Comparison of ENCODE assay signal across 10 cellular contexts in the genomic region with DNA sequence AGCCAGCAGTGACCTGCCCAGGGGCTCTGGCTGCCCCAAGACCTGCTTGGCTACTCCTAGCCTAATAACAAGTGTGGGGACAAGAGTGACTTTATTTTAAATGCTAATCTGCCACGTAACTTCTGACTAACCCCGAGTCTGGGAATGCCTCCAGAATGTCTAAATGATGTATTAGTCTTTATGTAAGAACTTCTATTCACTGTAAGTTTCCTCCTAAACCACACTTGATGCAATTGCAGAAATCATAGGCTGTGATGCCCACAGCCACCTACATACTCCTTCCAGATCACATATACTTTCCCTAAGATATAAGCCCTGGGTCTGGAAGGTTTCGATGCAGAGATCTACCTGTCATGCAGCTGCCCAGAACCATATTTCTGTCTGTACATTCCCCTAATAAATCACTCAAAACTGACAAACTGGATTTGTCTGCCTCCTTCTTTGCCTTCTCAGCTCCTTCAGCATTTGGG. TPM values are rescaled to one million over a fixed set of nuclear protein-coding genes. Genes with fewer than 3 reads are reported as not detected.
DNase-seq lines count a peak whose midpoint lies in the region; ATAC-seq and TF ChIP-seq lines count a peak whose summit lies in the region.
"Had no signal": no experiment of that assay in that cellular context is flagged by ENCODE, and none has a peak within 500 bp of the region (broad histone marks: within the 10 kb centered on the region; RNA-seq: fewer than 3 reads in every experiment).

No MANE protein-coding gene starts in this region.

- RAD21 ChIA-PET in HCT116 (lab: Charles Lee; ENCODE audit: low non-redundant PET in 1 of 2, low total read pairs in 2 of 2, uncharacterized antibody in 2 of 2, unreplicated experiment in 2 of 2), result no interaction called here

- H3K36me3 ChIP-seq in HCT116 (ENCODE audit: control insufficient read depth in 1 of 2, insufficient read depth in 2 of 2, low read length in 2 of 2) (no peaks in the 10 kb centered on the region), ascending aorta (no peaks in the 10 kb centered on the region), thoracic aorta (no peaks in the 10 kb centered on the region)
- H3K36me3 ChIP-seq: upper lobe of right lung had no signal

- CTCF ChIA-PET in HCT116 (lab: Charles Lee), result no interaction called here

- no peak overlapping the region for H2AFZ ChIP-seq in HCT116 (ENCODE audit: low read depth, low read length, poor library complexity, severe bottlenecking)

- H3K9ac ChIP-seq in HCT116 (ENCODE audit: low read length), result no peak overlapping the region

- H4K20me1 ChIP-seq in HCT116 (ENCODE audit: insufficient read depth), result no peaks in the 10 kb centered on the region

- TF ChIP-seq CTCF in HCT116 (IDR thresholded peaks at IDR 0.05 in 2 of 3, conservative IDR thresholded peaks at IDR 0.05 in 1 of 3; ENCODE audit: borderline replicate concordance in 1 of 3, insufficient read depth in 1 of 3, low read depth in 2 of 3, low read length in 2 of 3) (no peak), ascending aorta (IDR thresholded peaks at IDR 0.05) (no peak), thoracic aorta (IDR thresholded peaks at IDR 0.05) (no peak)

- TF ChIP-seq RAD21 in HCT116 (IDR thresholded peaks at IDR 0.05; ENCODE audit: low read depth), result no peak

- ATAC-seq in HCT116 (peak; percentile 44; the same call in 1 of the 2 replicates), thoracic aorta (ENCODE audit: insufficient number of reproducible peaks, low FRiP score, low read depth) (no peak), left lobe of liver (no peak)
- ATAC-seq: upper lobe of right lung had no signal

- intact Hi-C loops in HCT116 (cut with micrococcal nuclease) (no loop called here), ascending aorta (cut with DNase I) (no loop called here)

- peak overlapping the region; percentile 44 for H3K4me2 ChIP-seq in HCT116 (ENCODE audit: low read length)

- H3K9me2 ChIP-seq in HCT116 (ENCODE audit: insufficient read depth), result no peaks in the 10 kb centered on the region

- H3K27me3 ChIP-seq in HCT116 (ENCODE audit: insufficient read depth, low read length) (no peaks in the 10 kb centered on the region), ascending aorta (no peaks in the 10 kb centered on the region), thoracic aorta (replicated peaks; ENCODE audit: insufficient read depth) (no peaks in the 10 kb centered on the region)
- H3K27me3 ChIP-seq: upper lobe of right lung had no signal

- POLR2A ChIA-PET in HCT116 (lab: Charles Lee), result interaction anchor here (1.1 kb wide), 1 partner anchor 174 kb away, joined by 3 read pairs; a partner anchor contains a TSS

- BruUV-seq in HCT116 (replicated peaks; lab: Mats Ljungman, UMichigan), result no TSS peak

- TF ChIP-seq POLR2A in HCT116 (IDR thresholded peaks at IDR 0.05; ENCODE audit: borderline replicate concordance, extremely low read depth, insufficient read depth, insufficient read length), result no peak

- H3K9me3 ChIP-seq in HCT116 (ENCODE audit: control insufficient read depth in 1 of 2, insufficient read depth in 1 of 2, low read depth in 1 of 2, low read length in 2 of 2) (no peaks in the 10 kb centered on the region), ascending aorta (no peaks in the 10 kb centered on the region), thoracic aorta (no peaks in the 10 kb centered on the region)
- H3K9me3 ChIP-seq: upper lobe of right lung had no signal

- peak; percentile 28 for DNase-seq in HCT116 (ENCODE audit: low read depth, low spot score)
- peak in 1 of 2 donors; percentile 84 for DNase-seq in ascending aorta (ENCODE audit: low spot score in 2 of 2)
- peak; percentile 47 for DNase-seq in hepatic stellate cell (ENCODE audit: low spot score)
- DNase-seq in thoracic aorta (ENCODE audit: low spot score), result peak; percentile 22
- DNase-seq in inferior parietal cortex (ENCODE audit: extremely low spot score), result no peak
- DNase-seq in UCSD-AML1 (lab: John Stamatoyannopoulos, UW; ENCODE audit: unreplicated experiment), result no peak
- DNase-seq in left lobe of liver (ENCODE audit: low spot score), result no peak
- DNase-seq: GOT3, NCI-H1436 treated with DMSO at 0.1 percent for 48 hours, upper lobe of right lung had no signal

- peaks cover 15 to 31% of the 10 kb centered on the region in 2 experiments for H3K4me1 ChIP-seq in HCT116 (ENCODE audit: control insufficient read depth in 1 of 2, insufficient read depth in 2 of 2, low read length in 2 of 2)
- peaks cover 0 to 19% of the 10 kb centered on the region in 2 donors for H3K4me1 ChIP-seq in ascending aorta
- peaks cover 18 to 37% of the 10 kb centered on the region in 2 donors for H3K4me1 ChIP-seq in thoracic aorta (ENCODE audit: control insufficient read depth in 1 of 2, low read depth in 2 of 2)

- no peak overlapping the region for H3K27ac ChIP-seq in HCT116 (ENCODE audit: low read depth, low read length)
- H3K27ac ChIP-seq in ascending aorta, result peak overlapping the region; percentile 36 to 73
- H3K27ac ChIP-seq in thoracic aorta, result peak overlapping the region; percentile 58 to 63
- H3K27ac ChIP-seq: upper lobe of right lung had no signal

- peaks cover 8% of the 10 kb centered on the region; the same call in 1 of the 2 replicates for H3K79me2 ChIP-seq in HCT116 (ENCODE audit: insufficient read depth, low read length)

- H3K4me3 ChIP-seq in HCT116 (replicated peaks in 1 of 2; ENCODE audit: low read depth in 1 of 2, low read length in 2 of 2) (no peak overlapping the region), ascending aorta (no peak overlapping the region), thoracic aorta (no peak overlapping the region)
- H3K4me3 ChIP-seq: upper lobe of right lung had no signal

TF ChIP-seq in HCT116, 20 proteins besides CTCF, POLR2A, EP300 and RAD21:
- TF ChIP-seq JUND (IDR thresholded peaks at IDR 0.05) (peak; percentile 48; the same call in 1 of the 2 replicates), CEBPB (IDR thresholded peaks at IDR 0.05; ENCODE audit: low read depth) (no peak; the same call in 1 of the 2 replicates), FOSL1 (IDR thresholded peaks at IDR 0.05; ENCODE audit: low read depth) (no peak; the same call in 1 of the 2 replicates), ELF1 (IDR thresholded peaks at IDR 0.05; ENCODE audit: borderline replicate concordance, low read depth) (no peak), SP1 (IDR thresholded peaks at IDR 0.05; ENCODE audit: low read depth) (peak; percentile 34; the same call in 1 of the 2 replicates), EZH2phosphoT487 (IDR thresholded peaks at IDR 0.05; ENCODE audit: borderline replicate concordance) (no peak), CBX3 (IDR thresholded peaks at IDR 0.05; ENCODE audit: low read depth) (no peak; the same call in 1 of the 2 replicates), EZH2 (IDR thresholded peaks at IDR 0.05) (no peak), ZFX (IDR thresholded peaks at IDR 0.05) (no peak), TCF7L2 (IDR thresholded peaks at IDR 0.05; ENCODE audit: borderline replicate concordance, extremely low read depth, insufficient read depth, insufficient read length) (no peak), SRF (IDR thresholded peaks at IDR 0.05; ENCODE audit: low read depth) (no peak), ZNF274 (IDR thresholded peaks at IDR 0.05; ENCODE audit: low read depth, low read length) (no peak), POLR2AphosphoS5 (IDR thresholded peaks at IDR 0.05; ENCODE audit: low read depth, low read length) (no peak)
- TF ChIP-seq, protein P1, sequence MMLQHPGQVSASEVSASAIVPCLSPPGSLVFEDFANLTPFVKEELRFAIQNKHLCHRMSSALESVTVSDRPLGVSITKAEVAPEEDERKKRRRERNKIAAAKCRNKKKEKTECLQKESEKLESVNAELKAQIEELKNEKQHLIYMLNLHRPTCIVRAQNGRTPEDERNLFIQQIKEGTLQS (IDR thresholded peaks at IDR 0.05), result no peak
- TF ChIP-seq, protein P2, sequence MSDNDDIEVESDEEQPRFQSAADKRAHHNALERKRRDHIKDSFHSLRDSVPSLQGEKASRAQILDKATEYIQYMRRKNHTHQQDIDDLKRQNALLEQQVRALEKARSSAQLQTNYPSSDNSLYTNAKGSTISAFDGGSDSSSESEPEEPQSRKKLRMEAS (IDR thresholded peaks at IDR 0.05), result no peak
- TF ChIP-seq, protein P3, sequence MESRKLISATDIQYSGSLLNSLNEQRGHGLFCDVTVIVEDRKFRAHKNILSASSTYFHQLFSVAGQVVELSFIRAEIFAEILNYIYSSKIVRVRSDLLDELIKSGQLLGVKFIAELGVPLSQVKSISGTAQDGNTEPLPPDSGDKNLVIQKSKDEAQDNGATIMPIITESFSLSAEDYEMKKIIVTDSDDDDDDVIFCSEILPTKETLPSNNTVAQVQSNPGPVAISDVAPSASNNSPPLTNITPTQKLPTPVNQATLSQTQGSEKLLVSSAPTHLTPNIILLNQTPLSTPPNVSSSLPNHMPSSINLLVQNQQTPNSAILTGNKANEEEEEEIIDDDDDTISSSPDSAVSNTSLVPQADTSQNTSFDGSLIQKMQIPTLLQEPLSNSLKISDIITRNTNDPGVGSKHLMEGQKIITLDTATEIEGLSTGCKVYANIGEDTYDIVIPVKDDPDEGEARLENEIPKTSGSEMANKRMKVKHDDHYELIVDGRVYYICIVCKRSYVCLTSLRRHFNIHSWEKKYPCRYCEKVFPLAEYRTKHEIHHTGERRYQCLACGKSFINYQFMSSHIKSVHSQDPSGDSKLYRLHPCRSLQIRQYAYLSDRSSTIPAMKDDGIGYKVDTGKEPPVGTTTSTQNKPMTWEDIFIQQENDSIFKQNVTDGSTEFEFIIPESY (IDR thresholded peaks at IDR 0.05; ENCODE audit: extremely low read depth, insufficient replicate concordance, low read length), result no peak

RNA-seq across cellular contexts. Expression of a gene that starts 5.9 kb away (rescaled TPM):
- total RNA-seq in HCT116 (2021; ENCODE audit: unreplicated experiment) (28.1 TPM), ascending aorta (11.3 TPM), thoracic aorta (10 to 100 TPM; 46.2 to 68.9 TPM), left lobe of liver (12.3 TPM)
- 11.5 and 16.9 TPM in 2 replicates for polyA plus RNA-seq in HCT116 (2012)

RNA-seq across cellular contexts. Expression of a gene that starts 51.1 kb away (rescaled TPM):
- 23.7 TPM for total RNA-seq in HCT116 (2021; ENCODE audit: unreplicated experiment)
- polyA plus RNA-seq in HCT116 (2012), result 8.2 and 9.1 TPM in 2 replicates
- 7.1 TPM for total RNA-seq in ascending aorta
- total RNA-seq in thoracic aorta, result 10 to 100 TPM; 29.9 to 30.6 TPM
- total RNA-seq in left lobe of liver, result 19.1 TPM

Comparison
In these comparisons a context has a peak if more than half of its experiments do, and no peak if none do; other contexts are left out.
1. DNase-seq: peak in HCT116 (single experiment), hepatic stellate cell (single experiment) and thoracic aorta (single experiment); none in inferior parietal cortex (single experiment), UCSD-AML1 (single experiment) and left lobe of liver (single experiment).